Comparison of ENCODE assay signal across 10 cellular contexts in the genomic region with DNA sequence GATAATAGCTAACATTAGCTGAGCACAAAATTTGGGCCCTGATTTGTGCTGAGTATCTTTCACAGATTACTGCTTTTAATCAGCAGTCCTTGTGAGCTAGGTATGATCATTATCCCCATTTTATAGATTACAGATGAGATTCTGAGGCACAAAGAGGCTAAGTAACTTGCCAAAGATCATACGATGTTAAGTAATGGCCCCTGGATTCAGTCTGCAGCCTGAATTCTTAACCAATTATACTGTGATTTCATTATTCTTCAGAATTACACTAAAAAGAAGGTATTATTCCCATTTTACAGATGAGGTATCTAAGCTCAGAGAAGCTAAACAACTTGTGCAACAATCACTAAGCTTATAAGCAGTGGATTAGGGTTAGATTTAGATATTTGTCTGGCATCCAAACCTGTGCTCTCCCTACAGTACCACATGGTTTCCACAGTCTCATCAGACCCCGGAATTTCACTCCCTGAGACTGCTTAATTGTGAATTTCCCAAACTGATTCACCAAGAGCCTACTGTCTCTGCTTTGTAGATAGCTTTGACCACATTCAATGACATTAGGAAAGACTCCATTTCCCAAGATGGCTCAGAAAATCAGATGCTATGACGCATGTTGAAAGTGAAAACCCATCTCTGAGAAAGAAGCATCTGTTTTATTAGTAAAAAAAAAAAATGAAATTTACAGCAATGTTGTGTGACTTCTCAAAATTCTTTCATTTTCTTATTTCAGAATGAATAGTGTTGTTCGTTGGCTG.
A peak's percentile ranks its signal among the peaks of the same experiment; 100 is the strongest.
DNase-seq lines count a peak whose midpoint lies in the region; ATAC-seq and TF ChIP-seq lines count a peak whose summit lies in the region.
"Had no signal": no experiment of that assay in that cellular context is flagged by ENCODE, and none has a peak within 500 bp of the region (broad histone marks: within the 10 kb centered on the region; RNA-seq: fewer than 3 reads in every experiment).

No MANE protein-coding gene starts in this region.

- H3K4me1 ChIP-seq in SK-N-SH (ENCODE audit: control insufficient read depth in 1 of 2, insufficient read depth in 2 of 2, low read depth in 1 of 2, low read length in 1 of 2) (peaks cover 6 to 35% of the 10 kb centered on the region in 2 experiments; a peak in 3 of 4 replicates), spleen (peaks cover 0 to 25% (median 11%) of the 10 kb centered on the region in 6 donors)

- DNase-seq in SK-N-SH (no peak), spleen (no peak), NOMO-1 treated with dmso at 0.1 percent for 144 hours (lab: John Stamatoyannopoulos, UW; ENCODE audit: unreplicated experiment) (no peak)
- no peak for DNase-seq in activated effector memory CD4-positive, alpha-beta T cell treated with Interleukin-2 at 50 U/mL for 16 hours
- DNase-seq: activated CD4-positive, CD25-positive, alpha-beta regulatory T cell treated with anti-CD3 and anti-CD28 coated beads, Interleukin-2, amount 50 U/mL, for 72 hours; immature natural killer cell had no signal

- H3K4me3 ChIP-seq in SK-N-SH (ENCODE audit: low read depth in 2 of 2, low read length in 1 of 2) (no peak overlapping the region), spleen (no peak overlapping the region)

- peak overlapping the region; percentile 6 to 34; a peak in 1 of 4 replicates for H3K27ac ChIP-seq in SK-N-SH (ENCODE audit: low read depth in 2 of 2, low read length in 1 of 2)
- H3K27ac ChIP-seq in spleen = peak overlapping the region in 5 of 8 donors; percentile 22 to 69 (median 42)

- H3K4me3 Mint-ChIP-seq in activated T-helper 17 cell treated with anti-CD3 and anti-CD28 coated beads, Interleukin-2, amount 50 U/mL, for 72 hours = peak overlapping the region; percentile 26
- H3K4me3 Mint-ChIP-seq: immature natural killer cell had no signal

- H4K20me1 ChIP-seq in SK-N-SH (ENCODE audit: insufficient read depth) = no peaks in the 10 kb centered on the region

- no peak overlapping the region for H2AFZ ChIP-seq in SK-N-SH (ENCODE audit: low read depth)

- TF ChIP-seq CTCF in SK-N-SH (IDR thresholded peaks at IDR 0.05) (no peak), spleen (IDR thresholded peaks at IDR 0.05 in 8 of 11, conservative IDR thresholded peaks at IDR 0.05 in 3 of 11) (no peak)

- no peaks in the 10 kb centered on the region for H3K27me3 Mint-ChIP-seq in activated T-helper 17 cell treated with anti-CD3 and anti-CD28 coated beads, Interleukin-2, amount 50 U/mL, for 72 hours

- no peaks in the 10 kb centered on the region for H3K9me3 Mint-ChIP-seq in activated T-helper 17 cell treated with anti-CD3 and anti-CD28 coated beads, Interleukin-2, amount 50 U/mL, for 72 hours
- H3K9me3 Mint-ChIP-seq: immature natural killer cell had no signal

- H3K27ac Mint-ChIP-seq in activated T-helper 17 cell treated with anti-CD3 and anti-CD28 coated beads, Interleukin-2, amount 50 U/mL, for 72 hours = no peak overlapping the region
- H3K27ac Mint-ChIP-seq: immature natural killer cell had no signal

- H3K36me3 ChIP-seq in SK-N-SH (replicated peaks in 1 of 2; ENCODE audit: control insufficient read depth in 1 of 2, insufficient read depth in 2 of 2, low read length in 1 of 2) (peaks cover 0 to 57% of the 10 kb centered on the region in 2 experiments), spleen (no peaks in the 10 kb centered on the region)

- H3K79me2 ChIP-seq in SK-N-SH (ENCODE audit: insufficient read depth) = no peaks in the 10 kb centered on the region

- no peak for TF ChIP-seq EP300 in SK-N-SH (IDR thresholded peaks at IDR 0.05; ENCODE audit: borderline replicate concordance in 1 of 2, low read depth in 1 of 2, low read length in 1 of 2)

- no peak overlapping the region for H3K4me2 ChIP-seq in SK-N-SH

- TF ChIP-seq RAD21 in SK-N-SH (IDR thresholded peaks at IDR 0.05; ENCODE audit: low read length) = no peak

- 83% methylated on average over 4 of the region's 4 CpGs for WGBS in SK-N-SH (ENCODE audit: low lambda C conversion rate)
- WGBS in spleen, 5 donors = 43 to 68% (median 62%) methylated on average over 4 of the region's 4 CpGs

- H3K9me3 ChIP-seq in SK-N-SH (no peaks in the 10 kb centered on the region), spleen (no peaks in the 10 kb centered on the region)

- peaks cover 4% of the 10 kb centered on the region for H3K4me1 Mint-ChIP-seq in activated T-helper 17 cell treated with anti-CD3 and anti-CD28 coated beads, Interleukin-2, amount 50 U/mL, for 72 hours
- H3K4me1 Mint-ChIP-seq: immature natural killer cell had no signal

- H3K9me2 ChIP-seq in SK-N-SH = no peaks in the 10 kb centered on the region

- no peaks in the 10 kb centered on the region for H3K27me3 ChIP-seq in SK-N-SH (ENCODE audit: insufficient read depth)
- no peaks in the 10 kb centered on the region for H3K27me3 ChIP-seq in spleen (replicated peaks in 1 of 7)

- no peak for ATAC-seq in SK-N-SH treated with all-trans-retinoic acid at 6 μM for 48 hours
- peak; percentile 36 for ATAC-seq in HG02571 (IDR thresholded peaks at IDR 0.05; ENCODE audit: unreplicated experiment)
- peak; percentile 79 for ATAC-seq in activated T-helper 17 cell treated with anti-CD3 and anti-CD28 coated beads, Interleukin-2, amount 50 U/mL, for 72 hours (replicated peaks)
- no peak for ATAC-seq in HG02970 (IDR thresholded peaks at IDR 0.05; ENCODE audit: low FRiP score, unreplicated experiment)

- TF ChIP-seq POLR2A in spleen (IDR thresholded peaks at IDR 0.05) = no peak

- intact Hi-C loops in spleen (cut with DNase I; ENCODE audit: low total_unique reads) = no loop called here

- POLR2A ChIA-PET in SK-N-SH (lab: Yijun Ruan, JAX) = no interaction called here

- no peaks in the 10 kb centered on the region for H3K36me3 Mint-ChIP-seq in activated T-helper 17 cell treated with anti-CD3 and anti-CD28 coated beads, Interleukin-2, amount 50 U/mL, for 72 hours (ENCODE audit: low read depth)
- H3K36me3 Mint-ChIP-seq: immature natural killer cell had no signal

- no peak overlapping the region for H3K9ac ChIP-seq in SK-N-SH

- CTCF ChIA-PET in SK-N-SH (lab: Yijun Ruan, JAX) = interaction anchor here (1.3 to 8.1 kb wide), 2 partner anchors 56 to 175 kb away, joined by 3 to 67 read pairs; no protein-coding TSS in a partner anchor

- H3F3A ChIP-seq in SK-N-SH (replicated peaks; ENCODE audit: insufficient read depth) = peaks cover 35% of the 10 kb centered on the region

TF ChIP-seq in SK-N-SH, 30 proteins besides CTCF, POLR2A, EP300 and RAD21 (continues in another document):
- TF ChIP-seq, protein P1, sequence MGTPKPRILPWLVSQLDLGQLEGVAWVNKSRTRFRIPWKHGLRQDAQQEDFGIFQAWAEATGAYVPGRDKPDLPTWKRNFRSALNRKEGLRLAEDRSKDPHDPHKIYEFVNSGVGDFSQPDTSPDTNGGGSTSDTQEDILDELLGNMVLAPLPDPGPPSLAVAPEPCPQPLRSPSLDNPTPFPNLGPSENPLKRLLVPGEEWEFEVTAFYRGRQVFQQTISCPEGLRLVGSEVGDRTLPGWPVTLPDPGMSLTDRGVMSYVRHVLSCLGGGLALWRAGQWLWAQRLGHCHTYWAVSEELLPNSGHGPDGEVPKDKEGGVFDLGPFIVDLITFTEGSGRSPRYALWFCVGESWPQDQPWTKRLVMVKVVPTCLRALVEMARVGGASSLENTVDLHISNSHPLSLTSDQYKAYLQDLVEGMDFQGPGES (IDR thresholded peaks at IDR 0.05; ENCODE audit: low read depth, low read length) = no peak
- TF ChIP-seq, protein P2, sequence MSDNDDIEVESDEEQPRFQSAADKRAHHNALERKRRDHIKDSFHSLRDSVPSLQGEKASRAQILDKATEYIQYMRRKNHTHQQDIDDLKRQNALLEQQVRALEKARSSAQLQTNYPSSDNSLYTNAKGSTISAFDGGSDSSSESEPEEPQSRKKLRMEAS (IDR thresholded peaks at IDR 0.05; ENCODE audit: low read depth) = no peak
- no peak for TF ChIP-seq MEF2A (IDR thresholded peaks at IDR 0.05; ENCODE audit: borderline replicate concordance, low read depth)

TF ChIP-seq in SK-N-SH treated with all-trans-retinoic acid at 6 μM for 48 hours, 23 proteins besides CTCF, POLR2A, EP300 and RAD21:
- TF ChIP-seq, protein P3, sequence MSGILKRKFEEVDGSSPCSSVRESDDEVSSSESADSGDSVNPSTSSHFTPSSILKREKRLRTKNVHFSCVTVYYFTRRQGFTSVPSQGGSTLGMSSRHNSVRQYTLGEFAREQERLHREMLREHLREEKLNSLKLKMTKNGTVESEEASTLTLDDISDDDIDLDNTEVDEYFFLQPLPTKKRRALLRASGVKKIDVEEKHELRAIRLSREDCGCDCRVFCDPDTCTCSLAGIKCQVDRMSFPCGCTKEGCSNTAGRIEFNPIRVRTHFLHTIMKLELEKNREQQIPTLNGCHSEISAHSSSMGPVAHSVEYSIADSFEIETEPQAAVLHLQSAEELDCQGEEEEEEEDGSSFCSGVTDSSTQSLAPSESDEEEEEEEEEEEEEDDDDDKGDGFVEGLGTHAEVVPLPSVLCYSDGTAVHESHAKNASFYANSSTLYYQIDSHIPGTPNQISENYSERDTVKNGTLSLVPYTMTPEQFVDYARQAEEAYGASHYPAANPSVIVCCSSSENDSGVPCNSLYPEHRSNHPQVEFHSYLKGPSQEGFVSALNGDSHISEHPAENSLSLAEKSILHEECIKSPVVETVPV (CRISPR knock-in tag; IDR thresholded peaks at IDR 0.05) = no peak
- TF ChIP-seq ZC3H10 (CRISPR knock-in tag; IDR thresholded peaks at IDR 0.05) (no peak), RARB (CRISPR knock-in tag; IDR thresholded peaks at IDR 0.05) (no peak), GLIS3 (CRISPR knock-in tag; IDR thresholded peaks at IDR 0.05) (no peak)

Comparison
In these comparisons a context has a peak if more than half of its experiments do, and no peak if none do; other contexts are left out.
1. ATAC-seq: peak in HG02571 (single experiment) and activated T-helper 17 cell treated with anti-CD3 and anti-CD28 coated beads, Interleukin-2, amount 50 U/mL, for 72 hours (single experiment); none in SK-N-SH treated with all-trans-retinoic acid at 6 μM for 48 hours (single experiment) and HG02970 (single experiment).